In the genomic region with DNA sequence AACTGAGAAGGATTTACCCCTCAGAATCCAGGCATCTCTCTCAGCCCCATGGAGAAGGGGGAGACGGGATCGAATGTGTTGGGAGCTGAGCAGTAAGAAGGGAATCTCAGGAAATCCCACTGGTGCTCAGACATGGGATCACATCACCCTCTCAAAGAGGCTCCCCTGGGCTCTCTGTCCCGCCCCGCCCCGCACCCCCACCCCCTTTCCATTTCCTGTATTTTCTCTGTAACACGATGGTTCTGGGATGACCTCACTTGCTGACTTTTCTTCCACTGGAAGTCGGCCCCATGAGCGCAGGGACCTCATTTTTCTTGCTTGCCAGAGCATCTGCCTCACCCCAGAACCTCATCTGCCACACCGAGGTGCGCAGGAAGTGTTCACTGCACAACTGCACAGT, we compare ENCODE assay signal across 31 cellular contexts.
DNase-seq lines count a peak whose midpoint lies in the region; ATAC-seq, FAIRE-seq and TF ChIP-seq lines count a peak whose summit lies in the region.
"Had no signal": no experiment of that assay in that cellular context is flagged by ENCODE, and none has a peak within 500 bp of the region (broad histone marks: within the 10 kb centered on the region; RNA-seq: fewer than 3 reads in every experiment).

No MANE protein-coding gene starts in this region.

- no peaks in the 10 kb centered on the region for H3K36me3 Mint-ChIP-seq in activated naive CD4-positive, alpha-beta T cell treated with anti-CD3 and anti-CD28 coated beads, Interleukin-2, amount 10 ng/mL, durations not matched to agents 7 days and 5 days
- H3K36me3 Mint-ChIP-seq: activated CD4-positive, alpha-beta memory T cell treated with anti-CD3 and anti-CD28 coated beads for 36 hours; activated naive CD4-positive, alpha-beta T cell treated with anti-CD3 and anti-CD28 coated beads, Interleukin-2, amount 50 U/mL, for 72 hours had no signal

- no peaks in the 10 kb centered on the region for H3K9me3 Mint-ChIP-seq in activated naive CD4-positive, alpha-beta T cell treated with anti-CD3 and anti-CD28 coated beads, Interleukin-2, amount 10 ng/mL, durations not matched to agents 7 days and 5 days
- H3K9me3 Mint-ChIP-seq: activated CD4-positive, alpha-beta memory T cell treated with anti-CD3 and anti-CD28 coated beads for 36 hours; activated naive CD4-positive, alpha-beta T cell treated with anti-CD3 and anti-CD28 coated beads, Interleukin-2, amount 50 U/mL, for 72 hours; nephron progenitor cell had no signal

- FAIRE-seq in GM12892 (lab: Jason Lieb, UNC) = no peak
- FAIRE-seq: GM18507 had no signal

- no peak for TF ChIP-seq POLR2A in GM12892 (IDR thresholded peaks at IDR 0.05; ENCODE audit: low read depth, low read length)

- H3K27me3 Mint-ChIP-seq in activated naive CD4-positive, alpha-beta T cell treated with anti-CD3 and anti-CD28 coated beads, Interleukin-2, amount 10 ng/mL, durations not matched to agents 7 days and 5 days = peaks cover 11% of the 10 kb centered on the region
- H3K27me3 Mint-ChIP-seq: activated CD4-positive, alpha-beta memory T cell treated with anti-CD3 and anti-CD28 coated beads for 36 hours had no signal

- H3K27ac ChIP-seq in hepatocyte = no peak overlapping the region
- H3K27ac ChIP-seq: C4-2B, lower lobe of right lung, skin epidermis had no signal

- WGBS in hepatocyte (ENCODE audit: low lambda C conversion rate, missing lambda C conversion rate) = 40% methylated on average over 10 of the region's 10 CpGs

- intact Hi-C loops in sciatic nerve (cut with DNase I) = no loop called here

- ATAC-seq in sciatic nerve = no peak
- ATAC-seq: activated naive CD4-positive, alpha-beta T cell treated with anti-CD3 and anti-CD28 coated beads, Interleukin-2, amount 50 U/mL, for 72 hours; esophagus mucosa; lower lobe of right lung; PC-3 had no signal

- H3K4me3 ChIP-seq in hepatocyte = no peak overlapping the region
- H3K4me3 ChIP-seq: lower lobe of right lung, skin epidermis had no signal

- H3K27ac Mint-ChIP-seq in activated naive CD4-positive, alpha-beta T cell treated with anti-CD3 and anti-CD28 coated beads, Interleukin-2, amount 10 ng/mL, durations not matched to agents 7 days and 5 days = no peak overlapping the region
- H3K27ac Mint-ChIP-seq: activated CD4-positive, alpha-beta memory T cell treated with anti-CD3 and anti-CD28 coated beads for 36 hours; activated naive CD4-positive, alpha-beta T cell treated with anti-CD3 and anti-CD28 coated beads, Interleukin-2, amount 50 U/mL, for 72 hours; nephron progenitor cell had no signal

- H3K4me1 Mint-ChIP-seq in activated naive CD4-positive, alpha-beta T cell treated with anti-CD3 and anti-CD28 coated beads, Interleukin-2, amount 10 ng/mL, durations not matched to agents 7 days and 5 days = no peaks in the 10 kb centered on the region

- CTCF ChIA-PET in activated naive CD4-positive, alpha-beta T cell treated with anti-CD3 and anti-CD28 coated beads, Interleukin-2, amount 10 ng/mL, durations not matched to agents 7 days and 5 days (lab: Charles Lee) = interaction anchor here (1.1 to 2.0 kb wide), 2 partner anchors 10 to 32 kb away, joined by 3 to 11 read pairs; no protein-coding TSS in a partner anchor

- no peaks in the 10 kb centered on the region for H4K20me1 ChIP-seq in hepatocyte (ENCODE audit: insufficient read depth, poor library complexity, severe bottlenecking)

- no peaks in the 10 kb centered on the region for H3K9me3 ChIP-seq in hepatocyte (ENCODE audit: low read depth)
- H3K9me3 ChIP-seq: lower lobe of right lung had no signal

- H3K9me2 ChIP-seq in hepatocyte (replicated peaks; ENCODE audit: insufficient read depth) = no peaks in the 10 kb centered on the region

- no peak overlapping the region for H3K4me3 Mint-ChIP-seq in activated naive CD4-positive, alpha-beta T cell treated with anti-CD3 and anti-CD28 coated beads, Interleukin-2, amount 10 ng/mL, durations not matched to agents 7 days and 5 days
- H3K4me3 Mint-ChIP-seq: activated CD4-positive, alpha-beta memory T cell treated with anti-CD3 and anti-CD28 coated beads for 36 hours; nephron progenitor cell had no signal

- no peaks in the 10 kb centered on the region for H3K79me2 ChIP-seq in hepatocyte

- DNase-seq in ELR (ENCODE audit: low read depth) (peak; percentile 33), HT1080 (ENCODE audit: low read depth) (peak; percentile 13), iPS-NIHi11 (ENCODE audit: low spot score) (peak; percentile 32), sciatic nerve (ENCODE audit: low spot score) (peak; percentile 23), GM12892 (ENCODE audit: insufficient read length) (no peak), hepatocyte (ENCODE audit: low spot score) (no peak)
- DNase-seq in stimulated activated CD4-positive, alpha-beta T cell treated with anti-CD3 and anti-CD28 coated beads, Interleukin-4, amount 100 ng/mL, for 24 hours = no peak
- no peak for DNase-seq in activated naive CD4-positive, alpha-beta T cell treated with anti-CD3 and anti-CD28 coated beads, Interleukin-2, amount 10 ng/mL, durations not matched to agents 7 days and 5 days
- DNase-seq: activated CD4-positive, alpha-beta memory T cell treated with anti-CD3 and anti-CD28 coated beads for 36 hours; activated CD4-positive, alpha-beta T cell treated with anti-CD3 and anti-CD28 coated beads for 1 hour; activated CD8-positive, alpha-beta memory T cell treated with anti-CD3 and anti-CD28 coated beads, Interleukin-2, amount 50 U/mL, for 4 hours; anterior cingulate cortex; COR-L47; dermis blood vessel endothelial cell; DMS53; GF-D8; GOT3; lower lobe of right lung; MM.1S; NCI-H1417; NCI-H2029; NCI-H2227 treated with DMSO at 0.1 percent for 48 hours; NCI-H526 treated with DMSO at 0.1 percent for 48 hours; nephron progenitor cell; PC-3; stimulated activated naive CD4-positive, alpha-beta T cell treated with Interleukin-2 at 50 U/mL for 16 hours had no signal

- no peaks in the 10 kb centered on the region for H3K4me1 ChIP-seq in hepatocyte (ENCODE audit: insufficient read depth)
- H3K4me1 ChIP-seq: lower lobe of right lung had no signal

- no peak overlapping the region for H3K4me2 ChIP-seq in hepatocyte

- H2AFZ ChIP-seq in hepatocyte = no peak overlapping the region

- no peak for TF ChIP-seq CTCF in hepatocyte (IDR thresholded peaks at IDR 0.05; ENCODE audit: poor library complexity)

- H3K27me3 ChIP-seq in hepatocyte = no peaks in the 10 kb centered on the region

- H3K36me3 ChIP-seq in hepatocyte (replicated peaks; ENCODE audit: insufficient read depth, low read depth) = no peaks in the 10 kb centered on the region
- H3K36me3 ChIP-seq: lower lobe of right lung had no signal

Comparison
In these comparisons a context has a peak if more than half of its experiments do, and no peak if none do; other contexts are left out.
1. DNase-seq: peak in ELR (single experiment), HT1080 (single experiment), iPS-NIHi11 (single experiment) and sciatic nerve (single experiment); none in GM12892 (single experiment), hepatocyte (single experiment), stimulated activated CD4-positive, alpha-beta T cell treated with anti-CD3 and anti-CD28 coated beads, Interleukin-4, amount 100 ng/mL, for 24 hours (single experiment) and activated naive CD4-positive, alpha-beta T cell treated with anti-CD3 and anti-CD28 coated beads, Interleukin-2, amount 10 ng/mL, durations not matched to agents 7 days and 5 days (single experiment).